In the genomic region with DNA sequence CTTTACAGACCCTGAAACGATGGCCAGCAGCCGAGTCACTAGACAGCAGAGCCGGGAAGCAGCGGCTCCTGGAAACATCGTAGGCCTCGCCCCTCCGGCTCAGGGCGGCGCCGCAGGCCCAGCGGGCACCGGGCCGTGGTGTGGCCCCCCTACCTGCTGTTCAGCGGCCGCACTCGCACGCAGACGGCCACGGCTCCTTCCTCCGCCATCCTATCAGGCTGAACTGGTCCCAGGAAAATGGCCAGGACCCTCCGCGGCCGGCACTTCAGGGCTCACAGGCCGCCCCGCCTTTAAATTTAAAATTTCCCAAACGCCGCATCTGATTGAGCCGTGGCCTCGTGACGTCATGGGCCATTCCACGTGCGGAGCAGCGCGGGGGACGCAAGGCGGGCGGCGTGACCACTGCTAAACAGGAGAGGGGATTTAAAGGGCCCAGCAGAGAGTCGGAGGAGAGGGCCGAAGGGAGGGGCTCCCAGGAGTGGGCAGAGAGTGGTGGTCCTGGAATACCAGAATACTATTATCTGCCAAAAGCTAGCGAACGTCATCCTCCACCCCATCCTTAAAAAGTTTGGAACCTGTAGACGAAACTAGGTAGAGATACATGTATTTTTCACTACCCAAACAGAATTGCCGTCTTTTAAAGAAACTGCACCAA, we compare ENCODE assay signal across 8 cellular contexts. TPM values are rescaled to one million over a fixed set of nuclear protein-coding genes. Genes with fewer than 3 reads are reported as not detected.
DNase-seq lines count a peak whose midpoint lies in the region; ATAC-seq and TF ChIP-seq lines count a peak whose summit lies in the region.

A gene with protein sequence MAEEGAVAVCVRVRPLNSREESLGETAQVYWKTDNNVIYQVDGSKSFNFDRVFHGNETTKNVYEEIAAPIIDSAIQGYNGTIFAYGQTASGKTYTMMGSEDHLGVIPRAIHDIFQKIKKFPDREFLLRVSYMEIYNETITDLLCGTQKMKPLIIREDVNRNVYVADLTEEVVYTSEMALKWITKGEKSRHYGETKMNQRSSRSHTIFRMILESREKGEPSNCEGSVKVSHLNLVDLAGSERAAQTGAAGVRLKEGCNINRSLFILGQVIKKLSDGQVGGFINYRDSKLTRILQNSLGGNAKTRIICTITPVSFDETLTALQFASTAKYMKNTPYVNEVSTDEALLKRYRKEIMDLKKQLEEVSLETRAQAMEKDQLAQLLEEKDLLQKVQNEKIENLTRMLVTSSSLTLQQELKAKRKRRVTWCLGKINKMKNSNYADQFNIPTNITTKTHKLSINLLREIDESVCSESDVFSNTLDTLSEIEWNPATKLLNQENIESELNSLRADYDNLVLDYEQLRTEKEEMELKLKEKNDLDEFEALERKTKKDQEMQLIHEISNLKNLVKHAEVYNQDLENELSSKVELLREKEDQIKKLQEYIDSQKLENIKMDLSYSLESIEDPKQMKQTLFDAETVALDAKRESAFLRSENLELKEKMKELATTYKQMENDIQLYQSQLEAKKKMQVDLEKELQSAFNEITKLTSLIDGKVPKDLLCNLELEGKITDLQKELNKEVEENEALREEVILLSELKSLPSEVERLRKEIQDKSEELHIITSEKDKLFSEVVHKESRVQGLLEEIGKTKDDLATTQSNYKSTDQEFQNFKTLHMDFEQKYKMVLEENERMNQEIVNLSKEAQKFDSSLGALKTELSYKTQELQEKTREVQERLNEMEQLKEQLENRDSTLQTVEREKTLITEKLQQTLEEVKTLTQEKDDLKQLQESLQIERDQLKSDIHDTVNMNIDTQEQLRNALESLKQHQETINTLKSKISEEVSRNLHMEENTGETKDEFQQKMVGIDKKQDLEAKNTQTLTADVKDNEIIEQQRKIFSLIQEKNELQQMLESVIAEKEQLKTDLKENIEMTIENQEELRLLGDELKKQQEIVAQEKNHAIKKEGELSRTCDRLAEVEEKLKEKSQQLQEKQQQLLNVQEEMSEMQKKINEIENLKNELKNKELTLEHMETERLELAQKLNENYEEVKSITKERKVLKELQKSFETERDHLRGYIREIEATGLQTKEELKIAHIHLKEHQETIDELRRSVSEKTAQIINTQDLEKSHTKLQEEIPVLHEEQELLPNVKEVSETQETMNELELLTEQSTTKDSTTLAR (N-terminal part only) (minus strand): TSS at position 233 of the 655 bp plus-strand sequence. CDS start 24 bp downstream, at position 209.

- TF ChIP-seq CTCF in choroid plexus epithelial cell (conservative IDR thresholded peaks at IDR 0.05; ENCODE audit: low read depth, low read length) = no peak

- peak within 1 kb of the TSS; percentile 91 for H3K4me3 ChIP-seq in choroid plexus epithelial cell (ENCODE audit: low read depth, low read length)

- intact Hi-C loops in left colon (cut with DNase I, micrococcal nuclease) = no loop called here

- DNase-seq in Ammon's horn (ENCODE audit: low spot score) (peak; percentile 86), NCI-H460 (ENCODE audit: extremely low read depth, low read depth) (peak; percentile 73), choroid plexus epithelial cell (ENCODE audit: low read depth) (peak; percentile 90), left colon (peak; percentile 78 to 91)
- DNase-seq in activated CD4-positive, alpha-beta T cell treated with anti-CD3 and anti-CD28 coated beads for 1 hour = peak; percentile 74
- DNase-seq in stimulated activated CD4-positive, alpha-beta T cell treated with anti-CD3 and anti-CD28 coated beads, Interleukin-1b, Interleukin-23, amount 100 ng/mL, for 4 hours (ENCODE audit: low read depth in 2 of 2) = peak; percentile 75 to 80

- ATAC-seq in GM19043 (IDR thresholded peaks at IDR 0.05; ENCODE audit: low read depth, unreplicated experiment) = peak; percentile 91
- peak; percentile 96 for ATAC-seq in HG03354 (IDR thresholded peaks at IDR 0.05; ENCODE audit: poor library complexity, severe bottlenecking, unreplicated experiment)
- ATAC-seq in left colon = peak; percentile 96

RNA-seq across cellular contexts. Expression of the gene that starts here (rescaled TPM):
- total RNA-seq in NCI-H460 (2014; rRNA removed; shearing (Covaris generic)) = 22.4 and 26.3 TPM in 2 replicates
- polyA plus RNA-seq in NCI-H460 (2014; cell fraction: nucleus; rRNA removed) = 9.4 and 11.1 TPM in 2 replicates
- 1 to 10 TPM; 2.2 to 6.6 TPM for total RNA-seq in left colon

Comparison
In these comparisons a context has a peak if more than half of its experiments do, and no peak if none do; other contexts are left out.
1. Peak in every context shown above with its lines: DNase-seq, ATAC-seq and H3K4me3 ChIP-seq.